In the genomic region with DNA sequence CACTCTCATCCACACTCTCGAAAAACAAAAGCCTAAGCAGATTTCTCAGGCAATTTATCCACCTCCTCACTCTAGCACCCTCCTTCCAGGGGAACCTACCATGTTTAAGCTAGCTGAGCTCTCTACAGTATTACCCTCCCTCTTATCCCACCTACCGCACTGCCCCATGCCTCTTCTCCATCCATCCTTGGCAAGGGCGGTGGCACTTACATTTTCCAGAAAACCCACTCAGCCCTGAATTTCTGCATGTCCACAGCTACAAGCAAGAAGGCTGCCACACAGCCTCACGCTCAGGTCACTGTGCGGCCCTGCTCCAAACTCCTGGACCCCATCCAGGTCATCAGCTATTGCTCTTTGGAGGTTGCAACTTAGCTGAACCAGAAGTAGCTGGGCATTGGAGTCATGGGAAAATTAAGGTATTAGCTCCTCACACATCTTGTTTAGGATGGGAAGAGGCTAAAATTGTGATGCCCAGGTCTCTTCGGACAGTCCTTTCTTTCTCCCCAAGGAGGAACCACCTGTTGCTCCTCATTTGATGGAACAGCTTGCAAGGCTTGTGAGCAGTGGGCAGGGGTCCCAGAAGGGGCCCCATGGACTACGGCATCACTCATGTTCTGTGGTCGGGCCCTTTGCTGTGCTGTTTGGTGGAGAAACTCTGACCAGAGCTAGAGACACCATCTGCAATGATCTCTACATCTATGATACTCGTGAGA, we compare ENCODE assay signal across 1 cellular context.
TF ChIP-seq lines count a peak whose summit lies in the region.

No MANE protein-coding gene starts in this region.

TF ChIP-seq in GM23338, 12 proteins besides CTCF, POLR2A, EP300 and RAD21 (continued from another document):
- TF ChIP-seq, protein P1, sequence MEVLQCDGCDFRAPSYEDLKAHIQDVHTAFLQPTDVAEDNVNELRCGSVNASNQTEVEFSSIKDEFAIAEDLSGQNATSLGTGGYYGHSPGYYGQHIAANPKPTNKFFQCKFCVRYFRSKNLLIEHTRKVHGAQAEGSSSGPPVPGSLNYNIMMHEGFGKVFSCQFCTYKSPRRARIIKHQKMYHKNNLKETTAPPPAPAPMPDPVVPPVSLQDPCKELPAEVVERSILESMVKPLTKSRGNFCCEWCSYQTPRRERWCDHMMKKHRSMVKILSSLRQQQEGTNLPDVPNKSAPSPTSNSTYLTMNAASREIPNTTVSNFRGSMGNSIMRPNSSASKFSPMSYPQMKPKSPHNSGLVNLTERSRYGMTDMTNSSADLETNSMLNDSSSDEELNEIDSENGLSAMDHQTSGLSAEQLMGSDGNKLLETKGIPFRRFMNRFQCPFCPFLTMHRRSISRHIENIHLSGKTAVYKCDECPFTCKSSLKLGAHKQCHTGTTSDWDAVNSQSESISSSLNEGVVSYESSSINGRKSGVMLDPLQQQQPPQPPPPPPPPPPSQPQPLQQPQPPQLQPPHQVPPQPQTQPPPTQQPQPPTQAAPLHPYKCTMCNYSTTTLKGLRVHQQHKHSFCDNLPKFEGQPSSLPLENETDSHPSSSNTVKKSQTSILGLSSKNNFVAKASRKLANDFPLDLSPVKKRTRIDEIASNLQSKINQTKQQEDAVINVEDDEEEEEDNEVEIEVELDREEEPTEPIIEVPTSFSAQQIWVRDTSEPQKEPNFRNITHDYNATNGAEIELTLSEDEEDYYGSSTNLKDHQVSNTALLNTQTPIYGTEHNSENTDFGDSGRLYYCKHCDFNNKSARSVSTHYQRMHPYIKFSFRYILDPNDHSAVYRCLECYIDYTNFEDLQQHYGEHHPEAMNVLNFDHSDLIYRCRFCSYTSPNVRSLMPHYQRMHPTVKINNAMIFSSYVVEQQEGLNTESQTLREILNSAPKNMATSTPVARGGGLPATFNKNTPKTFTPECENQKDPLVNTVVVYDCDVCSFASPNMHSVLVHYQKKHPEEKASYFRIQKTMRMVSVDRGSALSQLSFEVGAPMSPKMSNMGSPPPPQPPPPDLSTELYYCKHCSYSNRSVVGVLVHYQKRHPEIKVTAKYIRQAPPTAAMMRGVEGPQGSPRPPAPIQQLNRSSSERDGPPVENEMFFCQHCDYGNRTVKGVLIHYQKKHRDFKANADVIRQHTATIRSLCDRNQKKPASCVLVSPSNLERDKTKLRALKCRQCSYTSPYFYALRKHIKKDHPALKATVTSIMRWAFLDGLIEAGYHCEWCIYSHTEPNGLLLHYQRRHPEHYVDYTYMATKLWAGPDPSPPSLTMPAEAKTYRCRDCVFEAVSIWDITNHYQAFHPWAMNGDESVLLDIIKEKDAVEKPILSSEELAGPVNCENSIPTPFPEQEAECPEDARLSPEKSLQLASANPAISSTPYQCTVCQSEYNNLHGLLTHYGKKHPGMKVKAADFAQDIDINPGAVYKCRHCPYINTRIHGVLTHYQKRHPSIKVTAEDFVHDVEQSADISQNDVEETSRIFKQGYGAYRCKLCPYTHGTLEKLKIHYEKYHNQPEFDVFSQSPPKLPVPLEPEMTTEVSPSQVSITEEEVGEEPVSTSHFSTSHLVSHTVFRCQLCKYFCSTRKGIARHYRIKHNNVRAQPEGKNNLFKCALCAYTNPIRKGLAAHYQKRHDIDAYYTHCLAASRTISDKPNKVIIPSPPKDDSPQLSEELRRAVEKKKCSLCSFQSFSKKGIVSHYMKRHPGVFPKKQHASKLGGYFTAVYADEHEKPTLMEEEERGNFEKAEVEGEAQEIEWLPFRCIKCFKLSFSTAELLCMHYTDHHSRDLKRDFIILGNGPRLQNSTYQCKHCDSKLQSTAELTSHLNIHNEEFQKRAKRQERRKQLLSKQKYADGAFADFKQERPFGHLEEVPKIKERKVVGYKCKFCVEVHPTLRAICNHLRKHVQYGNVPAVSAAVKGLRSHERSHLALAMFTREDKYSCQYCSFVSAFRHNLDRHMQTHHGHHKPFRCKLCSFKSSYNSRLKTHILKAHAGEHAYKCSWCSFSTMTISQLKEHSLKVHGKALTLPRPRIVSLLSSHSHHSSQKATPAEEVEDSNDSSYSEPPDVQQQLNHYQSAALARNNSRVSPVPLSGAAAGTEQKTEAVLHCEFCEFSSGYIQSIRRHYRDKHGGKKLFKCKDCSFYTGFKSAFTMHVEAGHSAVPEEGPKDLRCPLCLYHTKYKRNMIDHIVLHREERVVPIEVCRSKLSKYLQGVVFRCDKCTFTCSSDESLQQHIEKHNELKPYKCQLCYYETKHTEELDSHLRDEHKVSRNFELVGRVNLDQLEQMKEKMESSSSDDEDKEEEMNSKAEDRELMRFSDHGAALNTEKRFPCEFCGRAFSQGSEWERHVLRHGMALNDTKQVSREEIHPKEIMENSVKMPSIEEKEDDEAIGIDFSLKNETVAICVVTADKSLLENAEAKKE (CRISPR knock-in tag; IDR thresholded peaks at IDR 0.05), result no peak
- no peak for TF ChIP-seq EZH2 (IDR thresholded peaks at IDR 0.05; ENCODE audit: low read depth, unreplicated experiment)
- TF ChIP-seq ZNF114 (CRISPR knock-in tag; IDR thresholded peaks at IDR 0.05), result no peak
